ENCODE assay signal across 12 cellular contexts in the genomic region with DNA sequence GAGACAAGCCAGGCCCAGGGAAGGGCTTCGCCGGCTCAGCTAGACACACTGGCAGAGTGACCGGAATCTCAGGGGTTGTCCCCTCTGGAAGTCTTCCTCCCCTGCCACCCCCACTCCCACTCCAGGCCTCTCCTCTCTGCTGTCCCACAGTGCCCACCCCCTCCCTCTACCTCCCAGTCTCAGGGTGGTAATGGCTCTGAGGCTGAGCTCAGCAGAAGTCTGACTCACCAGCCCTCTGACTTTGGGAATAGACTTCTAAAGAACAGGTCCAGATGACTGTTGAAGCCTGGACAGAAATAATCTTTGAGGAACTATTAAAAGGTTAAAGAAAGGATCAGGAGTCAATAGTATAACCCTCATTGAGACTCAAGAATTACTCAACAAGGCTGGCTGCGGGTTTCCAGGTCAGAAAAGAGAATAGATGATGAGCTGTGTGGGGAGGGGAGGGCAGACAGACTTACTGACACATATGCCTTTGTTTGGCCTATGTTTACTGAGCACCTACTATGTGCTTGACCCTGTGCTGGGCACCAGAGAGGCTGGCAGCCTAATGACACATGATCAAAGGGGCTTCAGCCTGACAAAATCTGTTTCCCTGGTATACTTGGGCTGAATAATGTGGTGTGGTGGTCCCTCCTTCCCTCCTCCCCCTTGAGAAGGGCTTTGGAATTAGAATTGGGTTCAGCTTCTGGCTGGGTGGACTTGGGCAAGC. TPM values are rescaled to one million over a fixed set of nuclear protein-coding genes. Genes with fewer than 3 reads are reported as not detected.
DNase-seq lines count a peak whose midpoint lies in the region; ATAC-seq, FAIRE-seq and TF ChIP-seq lines count a peak whose summit lies in the region.
"Had no signal": no experiment of that assay in that cellular context is flagged by ENCODE, and none has a peak within 500 bp of the region (broad histone marks: within the 10 kb centered on the region; RNA-seq: fewer than 3 reads in every experiment).

No MANE protein-coding gene starts in this region.

- intact Hi-C loops in left ventricle myocardium inferior (cut with micrococcal nuclease) = no loop called here
- intact Hi-C loops in Right ventricle myocardium inferior (cut with DNase I) = loop anchor here (2.0 to 5.0 kb wide), 2 partner anchors 43 to 57 kb away; no protein-coding TSS in a partner anchor
- intact Hi-C loops in ascending aorta (cut with DNase I) = loop anchor here (5.0 kb wide), 1 partner anchor 33 kb away; no protein-coding TSS in a partner anchor
- intact Hi-C loops in tibial artery (cut with DNase I; ENCODE audit: low total_unique reads) = no loop called here

- no peak for DNase-seq in left ventricle myocardium inferior
- no peak for DNase-seq in Right ventricle myocardium inferior (ENCODE audit: missing footprints)
- DNase-seq in ascending aorta (ENCODE audit: low spot score in 2 of 2) = peak in 1 of 2 donors; percentile 66
- no peak for DNase-seq in left lobe of liver (ENCODE audit: low spot score)
- DNase-seq in tibial artery = no peak
- DNase-seq in DMS79 treated with DMSO at 0.1 percent for 48 hours (lab: John Stamatoyannopoulos, UW) = no peak
- DNase-seq in GM12892 (ENCODE audit: insufficient read length) = no peak
- DNase-seq: activated CD4-positive, alpha-beta T cell treated with anti-CD3 and anti-CD28 coated beads, Interleukin-2, amount 10 ng/mL, durations not matched to agents 24 days and 14 days; activated naive CD4-positive, alpha-beta T cell treated with anti-CD3 and anti-CD28 coated beads, Interleukin-2, amount 50 U/mL, for 16 hours had no signal

- no peak overlapping the region for H3K4me3 ChIP-seq in left ventricle myocardium inferior
- no peak overlapping the region for H3K4me3 ChIP-seq in ascending aorta
- no peak overlapping the region for H3K4me3 ChIP-seq in tibial artery

- H3K36me3 ChIP-seq in left ventricle myocardium inferior (peaks cover 27% of the 10 kb centered on the region), ascending aorta (peaks cover 13 to 20% of the 10 kb centered on the region in 2 donors), tibial artery (peaks cover 21 to 30% (median 26%) of the 10 kb centered on the region in 3 donors)

- H3K4me1 ChIP-seq in left ventricle myocardium inferior = peaks cover 74% of the 10 kb centered on the region
- H3K4me1 ChIP-seq in ascending aorta = peaks cover 25 to 47% of the 10 kb centered on the region in 2 donors
- H3K4me1 ChIP-seq in tibial artery = peaks cover 0 to 62% (median 44%) of the 10 kb centered on the region in 4 donors

- no peaks in the 10 kb centered on the region for H3K27me3 ChIP-seq in left ventricle myocardium inferior (ENCODE audit: low read depth)
- no peaks in the 10 kb centered on the region for H3K27me3 ChIP-seq in ascending aorta
- H3K27me3 ChIP-seq in tibial artery = no peaks in the 10 kb centered on the region

- TF ChIP-seq POLR2A in GM12892 (IDR thresholded peaks at IDR 0.05; ENCODE audit: low read depth, low read length) = no peak

- FAIRE-seq in GM12892 (lab: Jason Lieb, UNC) = no peak
- FAIRE-seq: endothelial cell of umbilical vein had no signal

- H3K27ac ChIP-seq in left ventricle myocardium inferior (replicated peaks) (peak overlapping the region; percentile 95), ascending aorta (peak overlapping the region; percentile 90 to 91), tibial artery (peak overlapping the region; percentile 83 to 87)

- ATAC-seq in Right ventricle myocardium inferior (no peak), left lobe of liver (peak; percentile 8), HG02970 (IDR thresholded peaks at IDR 0.05; ENCODE audit: low FRiP score, unreplicated experiment) (no peak)

- H3K9me3 ChIP-seq in left ventricle myocardium inferior (replicated peaks) = no peaks in the 10 kb centered on the region
- H3K9me3 ChIP-seq in ascending aorta = no peaks in the 10 kb centered on the region
- H3K9me3 ChIP-seq in tibial artery = no peaks in the 10 kb centered on the region

- TF ChIP-seq CTCF in left ventricle myocardium inferior (IDR thresholded peaks at IDR 0.05; ENCODE audit: borderline replicate concordance) (no peak), ascending aorta (IDR thresholded peaks at IDR 0.05) (no peak), tibial artery (IDR thresholded peaks at IDR 0.05) (no peak)

RNA-seq across cellular contexts. Expression of a gene that starts 8.2 kb away (rescaled TPM):
- total RNA-seq in left ventricle myocardium inferior (0.44 TPM), Right ventricle myocardium inferior (0.49 TPM), ascending aorta (not detected), left lobe of liver (not detected)
- not detected for polyA plus RNA-seq in GM12892 (2012; ENCODE audit: missing spikeins)
- total RNA-seq: activated CD4-positive, alpha-beta T cell treated with anti-CD3 and anti-CD28 coated beads, Interleukin-2, amount 10 ng/mL, durations not matched to agents 24 days and 14 days had no signal
- polyA plus RNA-seq: IgD-negative memory B cell had no signal

RNA-seq across cellular contexts. Expression of a gene that starts 19.0 kb away (rescaled TPM):
- 36.4 TPM for total RNA-seq in left ventricle myocardium inferior
- total RNA-seq in Right ventricle myocardium inferior = 34.9 TPM
- total RNA-seq in ascending aorta = 340 TPM
- 24.3 TPM for total RNA-seq in left lobe of liver
- 47.0 TPM for polyA plus RNA-seq in GM12892 (2012; ENCODE audit: missing spikeins)

RNA-seq across cellular contexts. Expression of a gene that starts 49.4 kb away (rescaled TPM):
- total RNA-seq in left ventricle myocardium inferior (223 TPM), Right ventricle myocardium inferior (273 TPM), ascending aorta (1,807 TPM), left lobe of liver (12.0 TPM)
- polyA plus RNA-seq in GM12892 (2012; ENCODE audit: missing spikeins) = 0.13 TPM
- total RNA-seq: activated CD4-positive, alpha-beta T cell treated with anti-CD3 and anti-CD28 coated beads, Interleukin-2, amount 10 ng/mL, durations not matched to agents 24 days and 14 days had no signal
- polyA plus RNA-seq: IgD-negative memory B cell had no signal

Comparison
In these comparisons a context has a peak if more than half of its experiments do, and no peak if none do; other contexts are left out.
1. intact Hi-C loops: an anchor here in Right ventricle myocardium inferior (2.0 to 5.0 kb wide) and ascending aorta (5.0 kb wide); none called in left ventricle myocardium inferior and tibial artery.
2. RNA of a gene that starts 49.4 kb away (total RNA-seq): 1,807 TPM in ascending aorta (single experiment), 273 TPM in Right ventricle myocardium inferior (single experiment) and 223 TPM in left ventricle myocardium inferior (single experiment); 12.0 TPM in left lobe of liver (single experiment); every median in the first group is over 10 times any median in the second.
3. Peak in every context shown above with its lines, with median percentiles within 50 percentile points of each other: H3K27ac ChIP-seq.